ENCODE assay signal across 8 cellular contexts in the genomic region with DNA sequence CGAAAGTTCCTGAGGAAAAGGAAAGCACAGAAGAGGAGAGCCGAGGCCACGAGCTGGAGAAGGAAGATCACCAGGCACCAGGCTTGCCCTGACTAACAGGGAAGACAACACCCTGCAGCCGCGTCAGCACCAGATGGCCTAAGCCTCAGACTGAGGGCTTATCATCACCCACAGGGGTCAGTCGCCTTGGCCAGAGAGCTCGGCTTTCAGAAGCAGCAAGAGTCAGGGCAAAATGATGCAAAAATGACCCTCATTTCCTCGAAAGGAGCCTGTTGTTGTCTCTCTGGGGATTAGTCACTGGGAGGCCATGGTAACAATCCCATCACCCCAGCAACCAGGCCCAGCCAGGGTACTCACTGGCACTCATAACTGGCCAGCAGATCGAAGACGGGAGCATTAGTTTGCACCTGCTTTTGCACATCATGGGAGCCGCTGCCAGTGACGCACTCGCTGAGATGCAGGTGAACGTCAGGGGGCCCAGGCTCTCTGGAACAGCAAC. TPM values are rescaled to one million over a fixed set of nuclear protein-coding genes. Genes with fewer than 3 reads are reported as not detected.
DNase-seq lines count a peak whose midpoint lies in the region; ATAC-seq and TF ChIP-seq lines count a peak whose summit lies in the region.

No MANE protein-coding gene starts in this region.

- peaks cover 51% of the 10 kb centered on the region for H3K4me1 ChIP-seq in mesodermal cell (ENCODE audit: control insufficient read depth, insufficient read depth, low read length, poor library complexity, severe bottlenecking)

- no TSS peak for BruUV-seq in Calu3 (replicated peaks; lab: Mats Ljungman, UMichigan)

- no peaks in the 10 kb centered on the region for H3K9me3 ChIP-seq in mesodermal cell (ENCODE audit: control insufficient read depth, low read length)
- H3K9me3 ChIP-seq in T-helper 17 cell (ENCODE audit: control insufficient read depth, low read length, poor library complexity, severe bottlenecking) = no peaks in the 10 kb centered on the region

- intact Hi-C loops in Calu3 (cut with micrococcal nuclease; ENCODE audit: unreplicated experiment) = no loop called here

- CTCF ChIA-PET in AG04449 (lab: Yijun Ruan, JAX) (interaction anchor here (1.3 to 3.1 kb wide), 4 partner anchors 25 to 216 kb away, joined by 4 to 12 read pairs (median 7); no protein-coding TSS in a partner anchor), Calu3 (lab: Charles Lee) (no interaction called here)

- H3K27ac Mint-ChIP-seq in T-helper 17 cell (no peak overlapping the region), Calu3 (ENCODE audit: unreplicated experiment) (no peak overlapping the region)

- H3K36me3 Mint-ChIP-seq in T-helper 17 cell (ENCODE audit: low read depth) (peaks cover 9% of the 10 kb centered on the region), Calu3 (ENCODE audit: insufficient read depth, unreplicated experiment) (peaks cover 7% of the 10 kb centered on the region)

- no peak overlapping the region for H3K4me3 ChIP-seq in AG04449 (ENCODE audit: low read depth, low read length)
- no peak overlapping the region for H3K4me3 ChIP-seq in mesodermal cell (ENCODE audit: extremely low read depth, insufficient read depth, low read length, poor library complexity, severe bottlenecking)

- POLR2A ChIA-PET in AG04449 (lab: Yijun Ruan, JAX) = interaction anchor here (1.0 kb wide), 1 partner anchor 157 kb away, joined by 3 read pairs; no protein-coding TSS in a partner anchor

- no peak for TF ChIP-seq CTCF in AG04449 (IDR thresholded peaks at IDR 0.05; ENCODE audit: insufficient read depth, low read length, missing control alignments)
- TF ChIP-seq CTCF in Calu3 (IDR thresholded peaks at IDR 0.05; ENCODE audit: unreplicated experiment) = no peak

- peak overlapping the region; percentile 16 for H3K27ac ChIP-seq in mesodermal cell (ENCODE audit: low read depth, low read length, severe bottlenecking)

- no peaks in the 10 kb centered on the region for H3K36me3 ChIP-seq in mesodermal cell (ENCODE audit: control insufficient read depth, insufficient read depth, low read length)

- no peaks in the 10 kb centered on the region for H3K9me3 Mint-ChIP-seq in Calu3 (ENCODE audit: low read depth, unreplicated experiment)

- ATAC-seq in GM19324 (IDR thresholded peaks at IDR 0.05; ENCODE audit: low FRiP score, unreplicated experiment) (no peak), T-helper 17 cell (no peak), HG02852 (IDR thresholded peaks at IDR 0.05; ENCODE audit: unreplicated experiment) (no peak)

- DNase-seq in AG04449 (ENCODE audit: low read depth, low spot score) = peak; percentile 52
- peak; percentile 68 for DNase-seq in NCI-H2196 (lab: John Stamatoyannopoulos, UW; ENCODE audit: unreplicated experiment)
- DNase-seq in ecto neural progenitor cell (ENCODE audit: low spot score) = peak; percentile 57
- DNase-seq in T-helper 17 cell = no peak
- no peak for DNase-seq in Calu3

- H3K27me3 Mint-ChIP-seq in T-helper 17 cell = no peaks in the 10 kb centered on the region
- H3K27me3 Mint-ChIP-seq in Calu3 (ENCODE audit: unreplicated experiment) = no peaks in the 10 kb centered on the region

- 77 to 84% methylated on average over 12 to 14 of the region's 14 CpGs for WGBS in mesodermal cell (ENCODE audit: insufficient coverage in 2 of 2), 2 experiments

- H3K4me3 Mint-ChIP-seq in T-helper 17 cell = no peak overlapping the region
- H3K4me3 Mint-ChIP-seq in Calu3 (ENCODE audit: low read depth, unreplicated experiment) = no peak overlapping the region

- H3K4me1 Mint-ChIP-seq in T-helper 17 cell (peaks cover 4% of the 10 kb centered on the region), Calu3 (ENCODE audit: low read depth, unreplicated experiment) (no peaks in the 10 kb centered on the region)

RNA-seq across cellular contexts. Expression of a gene that starts 42.7 kb away (rescaled TPM):
- 59.1 TPM for polyA plus RNA-seq in mesodermal cell (2013, experiment 1 of 2)
- 51.5 TPM for polyA plus RNA-seq in mesodermal cell (2013, experiment 2 of 2)
- 100 to 1,000 TPM; 501 to 627 TPM for total RNA-seq in T-helper 17 cell
- 90.7 and 120 TPM in 2 replicates for total RNA-seq in Calu3 (2022)

Comparison
In these comparisons a context has a peak if more than half of its experiments do, and no peak if none do; other contexts are left out.
1. DNase-seq: peak in AG04449 (single experiment), NCI-H2196 (single experiment) and ecto neural progenitor cell (single experiment); none in T-helper 17 cell (0 of 3) and Calu3 (single experiment).